ENCODE assay signal across 7 cellular contexts in genomic region chr6:116444092-116444491, GRCh38. TPM values are rescaled to one million over a fixed set of nuclear protein-coding genes. Genes with fewer than 3 reads are reported as not detected.
A peak's percentile ranks its signal among the peaks of the same experiment; 100 is the strongest.
DNase-seq lines count a peak whose midpoint lies in the region; ATAC-seq and TF ChIP-seq lines count a peak whose summit lies in the region.

No MANE protein-coding gene starts in this region.

- TF ChIP-seq POLR2A in NB4 (IDR thresholded peaks at IDR 0.05; ENCODE audit: extremely low read depth, insufficient read length), result no peak

- H3K27ac ChIP-seq in liver (ENCODE audit: low read depth in 1 of 2, low read length in 2 of 2), result no peak overlapping the region

- 15% methylated on average over 3 of the region's 3 CpGs for WGBS in liver

- no peaks in the 10 kb centered on the region for H3K27me3 ChIP-seq in liver (ENCODE audit: control insufficient read depth in 4 of 4, insufficient read depth in 4 of 4, low read length in 3 of 4)

- no peaks in the 10 kb centered on the region for H3K36me3 ChIP-seq in liver (ENCODE audit: control insufficient read depth in 4 of 4, insufficient read depth in 3 of 4, low read depth in 1 of 4, low read length in 3 of 4)

- peaks cover 0 to 6% (median 0%) of the 10 kb centered on the region in 4 donors for H3K4me1 ChIP-seq in liver (ENCODE audit: control insufficient read depth in 4 of 4, insufficient read depth in 4 of 4, low read length in 3 of 4)

- H3K4me3 ChIP-seq in NB4 (ENCODE audit: low read depth, low read length) (no peak overlapping the region), liver (ENCODE audit: low read depth in 1 of 3, low read length in 3 of 3) (no peak overlapping the region)

- POLR2A ChIA-PET in GM10248 (lab: Yijun Ruan, JAX), result no interaction called here

- H3K9ac ChIP-seq in liver (ENCODE audit: low read depth in 1 of 2, low read length in 2 of 2), result no peak overlapping the region

- H3K9me3 ChIP-seq in liver (ENCODE audit: control insufficient read depth in 4 of 4, low read length in 3 of 4), result no peaks in the 10 kb centered on the region

- TF ChIP-seq RAD21 in liver (IDR thresholded peaks at IDR 0.05), result peak; percentile 62 to 75

- peak; percentile 71 for TF ChIP-seq CTCF in GM10248 (IDR thresholded peaks at IDR 0.05; ENCODE audit: control extremely low read depth, extremely low read depth, low read depth, missing control alignments)
- TF ChIP-seq CTCF in NB4 (IDR thresholded peaks at IDR 0.05; ENCODE audit: low read depth, low read length), result peak; percentile 62
- TF ChIP-seq CTCF in liver (IDR thresholded peaks at IDR 0.05; ENCODE audit: low read depth, low read length, missing input control), result peak; percentile 38

- CTCF ChIA-PET in GM10248 (lab: Yijun Ruan, JAX), result interaction anchor here (0.6 to 6.9 kb wide), 20 partner anchors 8 to 175 kb away, joined by 3 to 61 read pairs (median 4); partner anchors contain the start of genes CALHM4 and CALHM6

- ATAC-seq in GM21576 (IDR thresholded peaks at IDR 0.05; ENCODE audit: unreplicated experiment), result peak; percentile 70

- DNase-seq in GM10248 (ENCODE audit: extremely low spot score) (peak; percentile 32), NB4 (ENCODE audit: low read depth) (peak; percentile 64), astrocyte of the hippocampus (ENCODE audit: low read depth, low spot score) (peak; percentile 48), NCI-H2196 (lab: John Stamatoyannopoulos, UW; ENCODE audit: unreplicated experiment) (no peak)
- DNase-seq in stimulated activated CD4-positive, alpha-beta T cell treated with anti-CD3 and anti-CD28 coated beads, Interleukin-2, amount 100 ng/mL, for 48 hours, result no peak

TF ChIP-seq in liver, 16 proteins besides CTCF, POLR2A, EP300 and RAD21:
- no peak for TF ChIP-seq ATF3 (IDR thresholded peaks at IDR 0.05)
- TF ChIP-seq HNF4G (IDR thresholded peaks at IDR 0.05), result no peak
- TF ChIP-seq RXRA (IDR thresholded peaks at IDR 0.05), result no peak
- no peak for TF ChIP-seq REST (IDR thresholded peaks at IDR 0.05)
- TF ChIP-seq FOXA1 (IDR thresholded peaks at IDR 0.05), result no peak
- no peak for TF ChIP-seq EGR1 (IDR thresholded peaks at IDR 0.05; ENCODE audit: low read depth in 2 of 2)
- TF ChIP-seq NR2F2 (IDR thresholded peaks at IDR 0.05), result no peak
- TF ChIP-seq SP1 (IDR thresholded peaks at IDR 0.05), result no peak
- TF ChIP-seq FOXA2 (IDR thresholded peaks at IDR 0.05), result no peak
- TF ChIP-seq JUND (IDR thresholded peaks at IDR 0.05), result no peak
- TF ChIP-seq HNF4A (conservative IDR thresholded peaks at IDR 0.05), result no peak
- no peak for TF ChIP-seq YY1 (IDR thresholded peaks at IDR 0.05)
- no peak for TF ChIP-seq MAX (IDR thresholded peaks at IDR 0.05)
- TF ChIP-seq GABPA (IDR thresholded peaks at IDR 0.05 in 1 of 2, conservative IDR thresholded peaks at IDR 0.05 in 1 of 2), result no peak
- no peak for TF ChIP-seq ZBTB33 (IDR thresholded peaks at IDR 0.05)
- no peak for TF ChIP-seq TAF1 (conservative IDR thresholded peaks at IDR 0.05)

RNA-seq across cellular contexts. Expression of gene CALHM6, which starts 17.1 kb away (rescaled TPM):
- 10 to 100 TPM in 1 of 2 donors, 1 to 10 TPM in 1; 2.0 to 22.4 TPM for total RNA-seq in liver
- 1 to 10 TPM; 5.2 to 7.3 TPM for polyA plus RNA-seq in liver

Comparison
In these comparisons a context has a peak if more than half of its experiments do, and no peak if none do; other contexts are left out.
1. DNase-seq: peak in GM10248 (single experiment), NB4 (single experiment) and astrocyte of the hippocampus (single experiment); none in stimulated activated CD4-positive, alpha-beta T cell treated with anti-CD3 and anti-CD28 coated beads, Interleukin-2, amount 100 ng/mL, for 48 hours (0 of 2) and NCI-H2196 (single experiment).
2. Peak in every context shown above with its lines, with median percentiles within 50 percentile points of each other: CTCF ChIP-seq.